In genomic region chr16:53446090-53446489, GRCh38 we compare ENCODE assay signal across 26 cellular contexts. TPM values are rescaled to one million over a fixed set of nuclear protein-coding genes. Genes with fewer than 3 reads are reported as not detected.
DNase-seq lines count a peak whose midpoint lies in the region; ATAC-seq, FAIRE-seq and TF ChIP-seq lines count a peak whose summit lies in the region.
"Had no signal": no experiment of that assay in that cellular context is flagged by ENCODE, and none has a peak within 500 bp of the region (broad histone marks: within the 10 kb centered on the region; RNA-seq: fewer than 3 reads in every experiment).

No MANE protein-coding gene starts in this region.

- H3K36me3 Mint-ChIP-seq in activated CD4-positive, alpha-beta T cell treated with anti-CD3 and anti-CD28 coated beads, Interleukin-2, amount 10 ng/mL, durations not matched to agents 7 days and 5 days (ENCODE audit: low read depth) = peaks cover 82% of the 10 kb centered on the region
- H3K36me3 Mint-ChIP-seq in CD4-positive, alpha-beta T cell (ENCODE audit: low read depth) = peaks cover 96% of the 10 kb centered on the region
- peaks cover 47% of the 10 kb centered on the region for H3K36me3 Mint-ChIP-seq in T-cell

- H3K9me3 Mint-ChIP-seq in activated CD4-positive, alpha-beta T cell treated with anti-CD3 and anti-CD28 coated beads, Interleukin-2, amount 10 ng/mL, durations not matched to agents 7 days and 5 days = peaks cover 7% of the 10 kb centered on the region
- no peaks in the 10 kb centered on the region for H3K9me3 Mint-ChIP-seq in CD4-positive, alpha-beta T cell
- H3K9me3 Mint-ChIP-seq in T-cell = no peaks in the 10 kb centered on the region
- H3K9me3 Mint-ChIP-seq: IgD-negative memory B cell had no signal

- peak overlapping the region; percentile 9 for H3K4me3 Mint-ChIP-seq in activated CD4-positive, alpha-beta T cell treated with anti-CD3 and anti-CD28 coated beads, Interleukin-2, amount 10 ng/mL, durations not matched to agents 7 days and 5 days
- peak overlapping the region; percentile 78 for H3K4me3 Mint-ChIP-seq in CD4-positive, alpha-beta T cell
- peak overlapping the region; percentile 58 to 76 (median 73) for H3K4me3 Mint-ChIP-seq in T-cell

- no peak for DNase-seq in activated CD4-positive, alpha-beta T cell treated with anti-CD3 and anti-CD28 coated beads, Interleukin-2, amount 10 ng/mL, durations not matched to agents 7 days and 5 days
- DNase-seq in activated CD4-positive, alpha-beta T cell treated with anti-CD3 and anti-CD28 coated beads, Interleukin-2, amount 50 U/mL, for 1 hour = no peak
- no peak for DNase-seq in CD4-positive, alpha-beta T cell
- DNase-seq in T-cell (no peak), epithelial cell of prostate (ENCODE audit: low read depth, low spot score) (no peak), left colon (no peak), HTR-8/SVneo (ENCODE audit: insufficient read length, low spot score) (no peak)
- DNase-seq: activated effector memory CD4-positive, alpha-beta T cell treated with anti-CD3 and anti-CD28 coated beads, Interleukin-2, amount 50 U/mL, for 16 hours; AML-193; amniotic stem cell; DMS79 treated with DMSO at 0.1 percent for 48 hours; glutamatergic neuron; NCI-H2029 treated with DMSO at 0.1 percent for 48 hours; NCI-H526; NK-92 treated with Interleukin-12 subunit alpha and Interleukin-12 subunit beta, amount 100 ng/mL, for 24 hours; Peyer's patch; stimulated activated CD4-positive, alpha-beta T cell treated with anti-CD3 and anti-CD28 coated beads, Interleukin-2, amount 100 ng/mL, for 24 hours; substantia nigra; SW 1271; upper lobe of left lung had no signal

- no peaks in the 10 kb centered on the region for H3K27me3 ChIP-seq in CD4-positive, alpha-beta T cell (ENCODE audit: control insufficient read depth, insufficient read depth, low read length)
- H3K27me3 ChIP-seq: brain microvascular endothelial cell, Peyer's patch, upper lobe of left lung had no signal

- H3K27ac Mint-ChIP-seq in activated CD4-positive, alpha-beta T cell treated with anti-CD3 and anti-CD28 coated beads, Interleukin-2, amount 10 ng/mL, durations not matched to agents 7 days and 5 days = peak overlapping the region; percentile 74
- H3K27ac Mint-ChIP-seq in CD4-positive, alpha-beta T cell = peak overlapping the region; percentile 75
- peak overlapping the region; percentile 88 to 90 for H3K27ac Mint-ChIP-seq in T-cell

- H3K4me1 Mint-ChIP-seq in activated CD4-positive, alpha-beta T cell treated with anti-CD3 and anti-CD28 coated beads, Interleukin-2, amount 10 ng/mL, durations not matched to agents 7 days and 5 days = peaks cover 32% of the 10 kb centered on the region
- H3K4me1 Mint-ChIP-seq in CD4-positive, alpha-beta T cell (ENCODE audit: low read depth) = peaks cover 61% of the 10 kb centered on the region
- peaks cover 50 to 68% (median 59%) of the 10 kb centered on the region in 3 donors for H3K4me1 Mint-ChIP-seq in T-cell

- no peak for FAIRE-seq in HTR-8/SVneo (lab: Jason Lieb, UNC)
- FAIRE-seq: A549, H1, keratinocyte had no signal

- intact Hi-C loops in CD4-positive, alpha-beta T cell (cut with DNase I, micrococcal nuclease) = no loop called here
- intact Hi-C loops in left colon (cut with DNase I, micrococcal nuclease) = loop anchor here in 1 of 2 donors (10.0 kb wide), 1 partner anchor 49 kb away; no protein-coding TSS in a partner anchor

- CTCF ChIA-PET in activated CD4-positive, alpha-beta T cell treated with anti-CD3 and anti-CD28 coated beads, Interleukin-2, amount 10 ng/mL, durations not matched to agents 7 days and 5 days (lab: Charles Lee) = interaction anchor here (0.6 to 3.3 kb wide), 4 partner anchors 8 to 87 kb away, joined by 3 to 16 read pairs (median 7); no protein-coding TSS in a partner anchor
- CTCF ChIA-PET in CD4-positive, alpha-beta T cell (lab: Charles Lee) = interaction anchor here (0.7 to 1.2 kb wide), 5 partner anchors 9 to 35 kb away, joined by 3 to 4 read pairs (median 3); no protein-coding TSS in a partner anchor
- CTCF ChIA-PET in T-cell (lab: Charles Lee) = interaction anchor here in 1 of 2 donors (0.7 to 6.0 kb wide), 3 partner anchors 10 to 63 kb away, joined by 3 to 31 read pairs (median 5); partner anchors contain the start of gene RBL2

- H3K27me3 Mint-ChIP-seq in activated CD4-positive, alpha-beta T cell treated with anti-CD3 and anti-CD28 coated beads, Interleukin-2, amount 10 ng/mL, durations not matched to agents 7 days and 5 days = no peaks in the 10 kb centered on the region
- no peaks in the 10 kb centered on the region for H3K27me3 Mint-ChIP-seq in CD4-positive, alpha-beta T cell
- H3K27me3 Mint-ChIP-seq in T-cell = no peaks in the 10 kb centered on the region
- H3K27me3 Mint-ChIP-seq: IgD-negative memory B cell had no signal

- POLR2A ChIA-PET in activated CD4-positive, alpha-beta T cell treated with anti-CD3 and anti-CD28 coated beads, Interleukin-2, amount 10 ng/mL, durations not matched to agents 7 days and 5 days (lab: Charles Lee) = interaction anchor here (0.6 kb wide), 1 partner anchor 51 kb away, joined by 5 read pairs; no protein-coding TSS in a partner anchor
- POLR2A ChIA-PET in CD4-positive, alpha-beta T cell (lab: Charles Lee) = interaction anchor here (1.0 to 16.1 kb wide), 6 partner anchors 8 to 56 kb away, joined by 3 to 436 read pairs (median 31); partner anchors contain the start of genes AKTIP and RBL2
- POLR2A ChIA-PET in T-cell (lab: Charles Lee) = interaction anchor here (0.6 to 4.9 kb wide), 8 partner anchors 9 to 310 kb away, joined by 3 to 19 read pairs (median 4); no protein-coding TSS in a partner anchor

- no peaks in the 10 kb centered on the region for H3K9me3 ChIP-seq in CD4-positive, alpha-beta T cell (ENCODE audit: control insufficient read depth, low read length)
- H3K9me3 ChIP-seq: A549, Peyer's patch, upper lobe of left lung had no signal

- peak overlapping the region; percentile 3 for H3K27ac ChIP-seq in CD4-positive, alpha-beta T cell (ENCODE audit: low read depth, low read length)
- peak overlapping the region; percentile 31 for H3K27ac ChIP-seq in epithelial cell of prostate
- H3K27ac ChIP-seq: A549, brain microvascular endothelial cell, upper lobe of left lung had no signal

- ATAC-seq in CD4-positive, alpha-beta T cell (ENCODE audit: poor library complexity) = no peak
- ATAC-seq in T-cell (replicated peaks in 1 of 4) (no peak), HG03175 (IDR thresholded peaks at IDR 0.05; ENCODE audit: unreplicated experiment) (no peak), left colon (no peak)
- ATAC-seq: A549 had no signal

- no peak for TF ChIP-seq CTCF in CD4-positive, alpha-beta T cell (IDR thresholded peaks at IDR 0.05)

RNA-seq across cellular contexts. Expression of gene RBL2, which starts 11.8 kb away (rescaled TPM):
- total RNA-seq in activated CD4-positive, alpha-beta T cell treated with anti-CD3 and anti-CD28 coated beads, Interleukin-2, amount 10 ng/mL, durations not matched to agents 7 days and 5 days = 100 to 1,000 TPM; 178 to 188 TPM
- 100 to 1,000 TPM; 102 TPM for total RNA-seq in CD4-positive, alpha-beta T cell
- total RNA-seq in T-cell (100 to 1,000 TPM; 193 to 366 (median 261) TPM), left colon (10 to 100 TPM; 48.5 to 63.2 TPM)

RNA-seq across cellular contexts. Expression of gene AKTIP, which starts 56.9 kb away (rescaled TPM):
- total RNA-seq in activated CD4-positive, alpha-beta T cell treated with anti-CD3 and anti-CD28 coated beads, Interleukin-2, amount 10 ng/mL, durations not matched to agents 7 days and 5 days = 10 to 100 TPM; 57.9 to 61.3 TPM
- 10 to 100 TPM; 51.2 to 53.3 TPM for total RNA-seq in CD4-positive, alpha-beta T cell
- total RNA-seq in T-cell (10 to 100 TPM; 56.3 to 96.8 (median 70.6) TPM), left colon (10 to 100 TPM; 29.4 to 32.7 TPM)

Comparison
In these comparisons a context has a peak if more than half of its experiments do, and no peak if none do; other contexts are left out.
1. H3K4me3 Mint-ChIP-seq: peak in every context shown above with its lines; median percentile 78 in CD4-positive, alpha-beta T cell; 73 in T-cell; 9 in activated CD4-positive, alpha-beta T cell treated with anti-CD3 and anti-CD28 coated beads, Interleukin-2, amount 10 ng/mL, durations not matched to agents 7 days and 5 days.